Comparison of ENCODE assay signal across 1 cellular context in genomic region chr19:1408300-1409203, GRCh38.
TF ChIP-seq lines count a peak whose summit lies in the region.

No MANE protein-coding gene starts in this region.

TF ChIP-seq in IMR-90, 13 proteins besides CTCF, POLR2A, EP300 and RAD21:
- TF ChIP-seq MAZ (IDR thresholded peaks at IDR 0.05; ENCODE audit: borderline replicate concordance, low read depth, low read length) = no peak
- no peak for TF ChIP-seq USF2 (IDR thresholded peaks at IDR 0.05; ENCODE audit: low read depth, low read length)
- no peak for TF ChIP-seq FOS (IDR thresholded peaks at IDR 0.05; ENCODE audit: low read depth, low read length)
- TF ChIP-seq MXI1 (IDR thresholded peaks at IDR 0.05; ENCODE audit: borderline replicate concordance, low read depth, low read length) = peak; percentile 82; the same call in 1 of the 2 replicates
